Comparison of ENCODE assay signal across 8 cellular contexts in the genomic region with DNA sequence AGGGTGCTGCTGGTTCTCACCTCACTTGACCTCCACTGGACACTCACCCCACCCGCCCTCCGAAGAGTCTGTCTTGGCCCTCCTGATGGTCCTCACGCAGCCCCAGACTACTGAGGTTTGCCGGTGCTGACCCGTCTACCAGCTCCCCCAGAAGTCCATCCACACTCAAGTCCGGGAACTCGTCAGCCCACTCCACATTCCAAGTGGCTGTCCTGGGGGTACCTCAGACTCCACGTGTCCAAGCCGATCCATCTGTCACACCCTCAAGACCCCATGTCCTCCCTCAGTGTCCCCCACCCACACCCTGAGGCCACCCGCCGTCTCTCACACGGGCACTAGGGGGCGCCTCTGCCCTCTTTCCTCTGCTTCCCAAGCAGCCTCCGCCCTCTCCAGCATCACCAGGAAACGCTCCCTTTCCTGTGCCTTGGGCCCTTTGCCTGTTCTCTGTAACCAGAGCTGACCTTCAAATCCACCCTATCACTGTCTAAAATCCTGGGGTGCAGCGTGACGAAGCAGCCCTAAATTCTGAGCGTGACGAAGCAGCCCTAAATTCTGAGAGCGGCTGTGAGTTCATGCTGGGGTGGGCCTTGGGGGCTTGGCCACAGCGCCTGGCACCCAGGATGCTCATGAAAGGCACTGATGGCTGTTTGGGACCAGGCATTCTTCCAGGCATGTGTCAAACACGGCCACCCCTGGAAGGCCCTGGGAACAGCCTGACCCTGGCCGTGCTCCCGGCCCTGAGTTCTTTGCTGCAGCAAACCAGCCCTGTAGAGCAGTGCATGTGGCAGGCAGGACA.
DNase-seq lines count a peak whose midpoint lies in the region; ATAC-seq and TF ChIP-seq lines count a peak whose summit lies in the region.

No MANE protein-coding gene starts in this region.

- H3K4me3 ChIP-seq in HAP-1 (no peak overlapping the region), choroid plexus epithelial cell (ENCODE audit: low read depth, low read length) (no peak overlapping the region), lower lobe of right lung (no peak overlapping the region), aorta (ENCODE audit: low read length in 2 of 2) (no peak overlapping the region), suprapubic skin (no peak overlapping the region)

- H3K36me3 ChIP-seq in HAP-1 (replicated peaks) (no peaks in the 10 kb centered on the region), lower lobe of right lung (no peaks in the 10 kb centered on the region), aorta (ENCODE audit: control insufficient read depth in 1 of 2, insufficient read depth in 2 of 2, low read length in 1 of 2) (no peaks in the 10 kb centered on the region), suprapubic skin (no peaks in the 10 kb centered on the region)

- H3K27me3 ChIP-seq in HAP-1 (ENCODE audit: low read depth) (peaks cover 13% of the 10 kb centered on the region), lower lobe of right lung (ENCODE audit: low read depth) (no peaks in the 10 kb centered on the region), aorta (ENCODE audit: control insufficient read depth in 1 of 2, insufficient read depth in 2 of 2, low read length in 1 of 2) (no peaks in the 10 kb centered on the region), suprapubic skin (no peaks in the 10 kb centered on the region)

- H3K27ac ChIP-seq in lower lobe of right lung (no peak overlapping the region), aorta (ENCODE audit: low read depth in 1 of 2, low read length in 2 of 2) (no peak overlapping the region), suprapubic skin (no peak overlapping the region)

- no peak for TF ChIP-seq EP300 in suprapubic skin (IDR thresholded peaks at IDR 0.05)

- no peaks in the 10 kb centered on the region for H3K9me3 ChIP-seq in HAP-1
- no peaks in the 10 kb centered on the region for H3K9me3 ChIP-seq in lower lobe of right lung
- no peaks in the 10 kb centered on the region for H3K9me3 ChIP-seq in aorta (ENCODE audit: control insufficient read depth, low read length)
- H3K9me3 ChIP-seq in suprapubic skin, result no peaks in the 10 kb centered on the region

- intact Hi-C loops in lower lobe of right lung (cut with DNase I), result no loop called here
- intact Hi-C loops in aorta (cut with DNase I), result no loop called here

- peak; percentile 45 to 50 for ATAC-seq in lower lobe of right lung
- ATAC-seq in aorta (ENCODE audit: low FRiP score), result peak; percentile 51
- no peak for ATAC-seq in GM19328 (IDR thresholded peaks at IDR 0.05; ENCODE audit: unreplicated experiment)

- TF ChIP-seq POLR2A in suprapubic skin (IDR thresholded peaks at IDR 0.05), result no peak

- DNase-seq in CD1c-positive myeloid dendritic cell (ENCODE audit: extremely low spot score), result peak; percentile 21
- DNase-seq in HAP-1 (ENCODE audit: low spot score in 2 of 2), result peak; percentile 30 to 80
- DNase-seq in SK-N-DZ (ENCODE audit: low spot score), result peak; percentile 53
- peak; percentile 51 for DNase-seq in choroid plexus epithelial cell (ENCODE audit: low read depth)
- DNase-seq in lower lobe of right lung, result no peak
- no peak for DNase-seq in aorta
- DNase-seq in suprapubic skin (ENCODE audit: low spot score in 2 of 2), result no peak

- TF ChIP-seq CTCF in choroid plexus epithelial cell (conservative IDR thresholded peaks at IDR 0.05; ENCODE audit: low read depth, low read length) (peak; percentile 84), lower lobe of right lung (IDR thresholded peaks at IDR 0.05) (peak; percentile 44), suprapubic skin (IDR thresholded peaks at IDR 0.05) (peak in 1 of 2 donors; percentile 49)

- in situ Hi-C loops in HAP-1 (cut with MboI; ENCODE audit: low sequenced_read_pairs), result loop anchor here (25.0 kb wide), 1 partner anchor 110 kb away; a partner anchor contains a TSS

- no peaks in the 10 kb centered on the region for H3K4me1 ChIP-seq in HAP-1
- no peaks in the 10 kb centered on the region for H3K4me1 ChIP-seq in lower lobe of right lung
- no peaks in the 10 kb centered on the region for H3K4me1 ChIP-seq in aorta (ENCODE audit: control insufficient read depth in 1 of 2, insufficient read depth in 2 of 2, low read length in 2 of 2)
- peaks cover 11% of the 10 kb centered on the region for H3K4me1 ChIP-seq in suprapubic skin

- WGBS in aorta, 2 donors, result 19% methylated on average over 24 of the region's 24 CpGs
- 47% methylated on average over 10 of the region's 24 CpGs for WGBS in suprapubic skin

Comparison
In these comparisons a context has a peak if more than half of its experiments do, and no peak if none do; other contexts are left out.
1. DNase-seq: peak in CD1c-positive myeloid dendritic cell (single experiment), HAP-1 (2 of 2), SK-N-DZ (single experiment) and choroid plexus epithelial cell (single experiment); none in lower lobe of right lung (single experiment), aorta (0 of 2) and suprapubic skin (0 of 2).